8 cellular contexts compared by ENCODE assay signal in genomic region chr11:62841361-62842170, GRCh38. TPM values are rescaled to one million over a fixed set of nuclear protein-coding genes. Genes with fewer than 3 reads are reported as not detected.
DNase-seq lines count a peak whose midpoint lies in the region; ATAC-seq, FAIRE-seq and TF ChIP-seq lines count a peak whose summit lies in the region.

No MANE protein-coding gene starts in this region.

- DNase-seq in Daoy (ENCODE audit: low read depth): peak; percentile 96
- DNase-seq in RCC 7860 (ENCODE audit: low spot score): peak; percentile 100
- DNase-seq in activated T-helper 1 cell treated with anti-CD3 and anti-CD28 coated beads, Interleukin-12 subunit alpha, Interleukin-12 subunit beta, Interleukin-2, Interleukin-4 antibody, amounts not matched to agents 30 ng/mL and 10 ng/mL and 1 ng/mL, durations not matched to agents 14 hours and 24 hours and 36 hours (ENCODE audit: low spot score): peak; percentile 83
- DNase-seq in fibroblast of the aortic adventitia (ENCODE audit: low read depth): peak; percentile 100
- peak; percentile 90 for DNase-seq in natural killer cell treated with Interleukin-12 subunit alpha and Interleukin-12 subunit beta and Interleukin-15 and Interleukin-18, amount 100 ng/mL, for 72 hours (ENCODE audit: low spot score)

- no peak overlapping the region for H3K4me3 Mint-ChIP-seq in activated T-helper 1 cell treated with anti-CD3 and anti-CD28 coated beads, Interleukin-12 subunit alpha, Interleukin-12 subunit beta, Interleukin-2, Interleukin-4 antibody, amounts not matched to agents 30 ng/mL and 10 ng/mL and 1 ng/mL, durations not matched to agents 14 hours and 24 hours and 36 hours
- no peak overlapping the region for H3K4me3 Mint-ChIP-seq in natural killer cell treated with Interleukin-12 subunit alpha and Interleukin-12 subunit beta and Interleukin-15 and Interleukin-18, amount 100 ng/mL, for 72 hours

- ATAC-seq in GM21786 (IDR thresholded peaks at IDR 0.05; ENCODE audit: unreplicated experiment): peak; percentile 57
- ATAC-seq in natural killer cell treated with Interleukin-12 subunit alpha and Interleukin-12 subunit beta and Interleukin-15 and Interleukin-18, amount 100 ng/mL, for 72 hours: peak; percentile 83 to 86

- no peaks in the 10 kb centered on the region for H3K27me3 ChIP-seq in stomach smooth muscle (ENCODE audit: control insufficient read depth in 1 of 2, insufficient read depth in 2 of 2, low read length in 2 of 2)

- H3K36me3 ChIP-seq in KOPT-K1 (ENCODE audit: insufficient read depth, low read length): peaks cover 15% of the 10 kb centered on the region
- peaks cover 0 to 2% of the 10 kb centered on the region in 2 donors for H3K36me3 ChIP-seq in stomach smooth muscle (ENCODE audit: control insufficient read depth in 2 of 2, insufficient read depth in 2 of 2, low read length in 2 of 2)

- H3K9me3 Mint-ChIP-seq in activated T-helper 1 cell treated with anti-CD3 and anti-CD28 coated beads, Interleukin-12 subunit alpha, Interleukin-12 subunit beta, Interleukin-2, Interleukin-4 antibody, amounts not matched to agents 30 ng/mL and 10 ng/mL and 1 ng/mL, durations not matched to agents 14 hours and 24 hours and 36 hours: no peaks in the 10 kb centered on the region
- H3K9me3 Mint-ChIP-seq in natural killer cell treated with Interleukin-12 subunit alpha and Interleukin-12 subunit beta and Interleukin-15 and Interleukin-18, amount 100 ng/mL, for 72 hours: no peaks in the 10 kb centered on the region

- H3K4me1 ChIP-seq in stomach smooth muscle (ENCODE audit: control insufficient read depth, insufficient read depth, low read length): peaks cover 27% of the 10 kb centered on the region

- H3K36me3 Mint-ChIP-seq in activated T-helper 1 cell treated with anti-CD3 and anti-CD28 coated beads, Interleukin-12 subunit alpha, Interleukin-12 subunit beta, Interleukin-2, Interleukin-4 antibody, amounts not matched to agents 30 ng/mL and 10 ng/mL and 1 ng/mL, durations not matched to agents 14 hours and 24 hours and 36 hours (ENCODE audit: low read depth): peaks cover 12% of the 10 kb centered on the region
- peaks cover 5% of the 10 kb centered on the region for H3K36me3 Mint-ChIP-seq in natural killer cell treated with Interleukin-12 subunit alpha and Interleukin-12 subunit beta and Interleukin-15 and Interleukin-18, amount 100 ng/mL, for 72 hours

- TF ChIP-seq CTCF in fibroblast of the aortic adventitia (IDR thresholded peaks at IDR 0.05; ENCODE audit: insufficient read depth, low read length): no peak

- H3K4me3 ChIP-seq in fibroblast of the aortic adventitia (ENCODE audit: low read depth, low read length) (peak overlapping the region; percentile 56), stomach smooth muscle (ENCODE audit: low read length in 2 of 2) (peak overlapping the region; percentile 23 to 97)

- no peak overlapping the region for H3K27ac Mint-ChIP-seq in activated T-helper 1 cell treated with anti-CD3 and anti-CD28 coated beads, Interleukin-12 subunit alpha, Interleukin-12 subunit beta, Interleukin-2, Interleukin-4 antibody, amounts not matched to agents 30 ng/mL and 10 ng/mL and 1 ng/mL, durations not matched to agents 14 hours and 24 hours and 36 hours
- no peak overlapping the region for H3K27ac Mint-ChIP-seq in natural killer cell treated with Interleukin-12 subunit alpha and Interleukin-12 subunit beta and Interleukin-15 and Interleukin-18, amount 100 ng/mL, for 72 hours

- intact Hi-C loops in activated T-helper 1 cell treated with anti-CD3 and anti-CD28 coated beads, Interleukin-12 subunit alpha, Interleukin-12 subunit beta, Interleukin-2, Interleukin-4 antibody, amounts not matched to agents 30 ng/mL and 10 ng/mL and 1 ng/mL, durations not matched to agents 14 hours and 24 hours and 36 hours (cut with micrococcal nuclease): loop anchor here (1.0 to 5.0 kb wide), 10 partner anchors 14 to 1014 kb away; partner anchors contain the start of genes B3GAT3, FADS2, HNRNPUL2 and TUT1

- H3K9ac ChIP-seq in stomach smooth muscle (ENCODE audit: low read length in 2 of 2): peak overlapping the region; percentile 91 to 96

- peaks cover 18% of the 10 kb centered on the region for H3K4me1 Mint-ChIP-seq in activated T-helper 1 cell treated with anti-CD3 and anti-CD28 coated beads, Interleukin-12 subunit alpha, Interleukin-12 subunit beta, Interleukin-2, Interleukin-4 antibody, amounts not matched to agents 30 ng/mL and 10 ng/mL and 1 ng/mL, durations not matched to agents 14 hours and 24 hours and 36 hours (ENCODE audit: low read depth)
- H3K4me1 Mint-ChIP-seq in natural killer cell treated with Interleukin-12 subunit alpha and Interleukin-12 subunit beta and Interleukin-15 and Interleukin-18, amount 100 ng/mL, for 72 hours (ENCODE audit: low read depth in 2 of 2): peaks cover 22 to 24% of the 10 kb centered on the region in 2 donors

- H3K9me3 ChIP-seq in KOPT-K1 (ENCODE audit: insufficient read depth, low read length, poor library complexity, severe bottlenecking) (no peaks in the 10 kb centered on the region), stomach smooth muscle (ENCODE audit: control insufficient read depth in 2 of 2, low read length in 2 of 2) (no peaks in the 10 kb centered on the region)

- H3K27ac ChIP-seq in KOPT-K1 (ENCODE audit: low read depth, low read length, poor library complexity, severe bottlenecking) (peak overlapping the region; percentile 94), stomach smooth muscle (ENCODE audit: low read length) (peak overlapping the region; percentile 92)

- peak; percentile 97 for FAIRE-seq in RCC 7860 (lab: Jason Lieb, UNC)

- H3K27me3 Mint-ChIP-seq in activated T-helper 1 cell treated with anti-CD3 and anti-CD28 coated beads, Interleukin-12 subunit alpha, Interleukin-12 subunit beta, Interleukin-2, Interleukin-4 antibody, amounts not matched to agents 30 ng/mL and 10 ng/mL and 1 ng/mL, durations not matched to agents 14 hours and 24 hours and 36 hours (ENCODE audit: insufficient read depth): no peaks in the 10 kb centered on the region
- no peaks in the 10 kb centered on the region for H3K27me3 Mint-ChIP-seq in natural killer cell treated with Interleukin-12 subunit alpha and Interleukin-12 subunit beta and Interleukin-15 and Interleukin-18, amount 100 ng/mL, for 72 hours

RNA-seq across cellular contexts. Expression of gene WDR74, which starts 2.2 kb away (rescaled TPM):
- 147 and 152 TPM in 2 replicates for total RNA-seq in Daoy (2014; rRNA removed; shearing (Covaris generic))
- total RNA-seq in activated T-helper 1 cell treated with anti-CD3 and anti-CD28 coated beads, Interleukin-12 subunit alpha, Interleukin-12 subunit beta, Interleukin-2, Interleukin-4 antibody, amounts not matched to agents 30 ng/mL and 10 ng/mL and 1 ng/mL, durations not matched to agents 14 hours and 24 hours and 36 hours: 156 and 161 TPM in 2 replicates
- total RNA-seq in fibroblast of the aortic adventitia (ENCODE audit: low replicate concordance): 29.5 and 29.8 TPM in 2 replicates
- 100 to 1,000 TPM in 1 of 2 donors, 10 to 100 TPM in 1; 90.4 to 136 TPM for total RNA-seq in natural killer cell treated with Interleukin-12 subunit alpha and Interleukin-12 subunit beta and Interleukin-15 and Interleukin-18, amount 100 ng/mL, for 72 hours

RNA-seq across cellular contexts. Expression of gene TEX54, which starts 8.9 kb away (rescaled TPM):
- total RNA-seq in Daoy (2014; rRNA removed; shearing (Covaris generic)): not detected in 2 replicates
- 1.2 and 1.3 TPM in 2 replicates for total RNA-seq in activated T-helper 1 cell treated with anti-CD3 and anti-CD28 coated beads, Interleukin-12 subunit alpha, Interleukin-12 subunit beta, Interleukin-2, Interleukin-4 antibody, amounts not matched to agents 30 ng/mL and 10 ng/mL and 1 ng/mL, durations not matched to agents 14 hours and 24 hours and 36 hours
- 0.54 TPM in 1 of 2 replicates, not detected in the other for total RNA-seq in fibroblast of the aortic adventitia (ENCODE audit: low replicate concordance)
- total RNA-seq in natural killer cell treated with Interleukin-12 subunit alpha and Interleukin-12 subunit beta and Interleukin-15 and Interleukin-18, amount 100 ng/mL, for 72 hours: 1 to 10 TPM in 1 of 2 donors, not detected in 1; 1.0 TPM

RNA-seq across cellular contexts. Expression of gene STX5, which starts 9.7 kb away (rescaled TPM):
- total RNA-seq in Daoy (2014; rRNA removed; shearing (Covaris generic)): 26.0 and 28.2 TPM in 2 replicates
- 34.2 and 39.9 TPM in 2 replicates for total RNA-seq in activated T-helper 1 cell treated with anti-CD3 and anti-CD28 coated beads, Interleukin-12 subunit alpha, Interleukin-12 subunit beta, Interleukin-2, Interleukin-4 antibody, amounts not matched to agents 30 ng/mL and 10 ng/mL and 1 ng/mL, durations not matched to agents 14 hours and 24 hours and 36 hours
- total RNA-seq in fibroblast of the aortic adventitia (ENCODE audit: low replicate concordance): 20.4 and 42.8 TPM in 2 replicates
- total RNA-seq in natural killer cell treated with Interleukin-12 subunit alpha and Interleukin-12 subunit beta and Interleukin-15 and Interleukin-18, amount 100 ng/mL, for 72 hours: 10 to 100 TPM; 32.0 to 53.4 TPM

RNA-seq across cellular contexts. Expression of gene NXF1, which starts 36.3 kb away (rescaled TPM):
- 28.4 and 29.3 TPM in 2 replicates for total RNA-seq in Daoy (2014; rRNA removed; shearing (Covaris generic))
- total RNA-seq in activated T-helper 1 cell treated with anti-CD3 and anti-CD28 coated beads, Interleukin-12 subunit alpha, Interleukin-12 subunit beta, Interleukin-2, Interleukin-4 antibody, amounts not matched to agents 30 ng/mL and 10 ng/mL and 1 ng/mL, durations not matched to agents 14 hours and 24 hours and 36 hours: 155 and 158 TPM in 2 replicates
- total RNA-seq in fibroblast of the aortic adventitia (ENCODE audit: low replicate concordance): 27.8 and 77.6 TPM in 2 replicates
- total RNA-seq in natural killer cell treated with Interleukin-12 subunit alpha and Interleukin-12 subunit beta and Interleukin-15 and Interleukin-18, amount 100 ng/mL, for 72 hours: 100 to 1,000 TPM; 108 to 145 TPM

RNA-seq across cellular contexts. Expression of gene SLC3A2, which starts 39.1 kb away (rescaled TPM):
- 137 and 170 TPM in 2 replicates for total RNA-seq in Daoy (2014; rRNA removed; shearing (Covaris generic))
- total RNA-seq in activated T-helper 1 cell treated with anti-CD3 and anti-CD28 coated beads, Interleukin-12 subunit alpha, Interleukin-12 subunit beta, Interleukin-2, Interleukin-4 antibody, amounts not matched to agents 30 ng/mL and 10 ng/mL and 1 ng/mL, durations not matched to agents 14 hours and 24 hours and 36 hours: 397 and 399 TPM in 2 replicates
- 174 and 179 TPM in 2 replicates for total RNA-seq in fibroblast of the aortic adventitia (ENCODE audit: low replicate concordance)
- 100 to 1,000 TPM; 234 to 307 TPM for total RNA-seq in natural killer cell treated with Interleukin-12 subunit alpha and Interleukin-12 subunit beta and Interleukin-15 and Interleukin-18, amount 100 ng/mL, for 72 hours

Comparison
In these comparisons a context has a peak if more than half of its experiments do, and no peak if none do; other contexts are left out.
1. Peak in every context shown above with its lines: DNase-seq, ATAC-seq, H3K4me3 ChIP-seq and H3K27ac ChIP-seq.